ENCODE assay signal across 32 cellular contexts in genomic region chr10:66869635-66870034, GRCh38. TPM values are rescaled to one million over a fixed set of nuclear protein-coding genes. Genes with fewer than 3 reads are reported as not detected.
"Had no signal": no experiment of that assay in that cellular context is flagged by ENCODE, and none has a peak within 500 bp of the region (broad histone marks: within the 10 kb centered on the region; RNA-seq: fewer than 3 reads in every experiment).

No MANE protein-coding gene starts in this region.

- H3K4me2 ChIP-seq: neural progenitor cell, smooth muscle cell had no signal

- DNase-seq: natural killer cell; occipital lobe; ovary; posterior cingulate gyrus; psoas muscle; right cardiac atrium; right lobe of liver; sigmoid colon; spleen; stimulated activated CD4-positive, alpha-beta T cell treated with anti-CD3 and anti-CD28 coated beads, Interleukin-12 subunit alpha, Interleukin-12 subunit beta, amount 100 ng/mL, for 4 hours; stimulated activated CD4-positive, alpha-beta T cell treated with anti-CD3 and anti-CD28 coated beads, Interleukin-1b, Interleukin-23, amount 100 ng/mL, for 48 hours; stimulated activated CD4-positive, alpha-beta T cell treated with anti-CD3 and anti-CD28 coated beads, Interleukin-4, amount 100 ng/mL, for 1 hour; stimulated activated CD4-positive, alpha-beta T cell treated with anti-CD3 and anti-CD28 coated beads, Interleukin-4, amount 100 ng/mL, for 4 hours; stimulated activated CD8-positive, alpha-beta memory T cell treated with anti-CD3 and anti-CD28 coated beads, Interleukin-4, amount 100 ng/mL, for 48 hours; stimulated activated naive CD4-positive, alpha-beta T cell; stimulated activated naive CD8-positive, alpha-beta T cell treated with anti-CD3 and anti-CD28 coated beads, Interleukin-15, amount 100 ng/mL, for 72 hours; stimulated activated naive CD8-positive, alpha-beta T cell treated with anti-CD3 and anti-CD28 coated beads, Interleukin-15, Interleukin-2, amounts not matched to agents 100 U/mL and 50 U/mL, for 24 hours; substantia nigra; testis; tibial artery; transverse colon; upper lobe of right lung; uterus had no signal

- ATAC-seq: natural killer cell; psoas muscle; right cardiac atrium; right lobe of liver; stimulated activated memory B cell treated with anti-CD40 and anti-IgM and Interleukin-4, amounts not matched to agents 10 μg/mL and 1 μg/mL and 100 μg/mL, for 72 hours; stimulated activated naive CD8-positive, alpha-beta T cell treated with anti-CD3 and anti-CD28 coated beads, Interleukin-15, amount 100 ng/mL, for 72 hours; stimulated activated naive CD8-positive, alpha-beta T cell treated with anti-CD3 and anti-CD28 coated beads, Interleukin-15, Interleukin-2, amounts not matched to agents 100 U/mL and 50 U/mL, for 24 hours; upper lobe of right lung had no signal

- H3K4me3 ChIP-seq: neural progenitor cell, ovary, psoas muscle, right lobe of liver, sigmoid colon, skin epidermis, smooth muscle cell, spleen, suprapubic skin, testis, tibial artery, transverse colon, upper lobe of right lung, uterus had no signal

- H2AFZ ChIP-seq: neural progenitor cell, parathyroid adenoma had no signal

- H3K36me3 ChIP-seq: neural progenitor cell, ovary, right lobe of liver, sigmoid colon, spleen, suprapubic skin, tibial artery, transverse colon, upper lobe of right lung, uterus had no signal

- H3K27ac ChIP-seq: neural progenitor cell, ovary, parathyroid adenoma, psoas muscle, right lobe of liver, sigmoid colon, skin epidermis, spleen, suprapubic skin, testis, tibial artery, transverse colon, upper lobe of right lung, uterus had no signal

- H3K4me1 ChIP-seq: neural progenitor cell, parathyroid adenoma, psoas muscle, right lobe of liver, sigmoid colon, spleen, suprapubic skin, testis, tibial artery, transverse colon, upper lobe of right lung, uterus had no signal

- H3K79me2 ChIP-seq: parathyroid adenoma had no signal

- H3K27me3 ChIP-seq: neural progenitor cell, ovary, right lobe of liver, sigmoid colon, spleen, suprapubic skin, testis, tibial artery, transverse colon, upper lobe of right lung, uterus had no signal

- H3K9me3 ChIP-seq: ovary, psoas muscle, right lobe of liver, sigmoid colon, spleen, suprapubic skin, testis, tibial artery, transverse colon, upper lobe of right lung, uterus had no signal

- H3K9ac ChIP-seq: neural progenitor cell, parathyroid adenoma had no signal

RNA-seq across cellular contexts. Expression of gene LRRTM3, which starts 56.2 kb away (rescaled TPM):
- total RNA-seq: natural killer cell, osteoblast, progenitor cell of endocrine pancreas, psoas muscle, renal cortical epithelial cell, right cardiac atrium, right lobe of liver, smooth muscle cell, spleen, suprapubic skin, transverse colon, upper lobe of right lung had no signal
- polyA plus RNA-seq: smooth muscle cell, spleen had no signal
